8 cellular contexts compared by ENCODE assay signal in genomic region chr10:77036993-77037734, GRCh38.
DNase-seq lines count a peak whose midpoint lies in the region; ATAC-seq and TF ChIP-seq lines count a peak whose summit lies in the region.

No MANE protein-coding gene starts in this region.

- H3K36me3 ChIP-seq in left lung, result no peaks in the 10 kb centered on the region

- ATAC-seq in HG02798 (IDR thresholded peaks at IDR 0.05; ENCODE audit: poor library complexity, unreplicated experiment), result peak; percentile 57
- peak; percentile 74 for ATAC-seq in left lung

- no peaks in the 10 kb centered on the region for H3K27me3 ChIP-seq in left lung

- H3K27me3 Mint-ChIP-seq in Calu3 (ENCODE audit: unreplicated experiment), result peaks cover 47% of the 10 kb centered on the region
- H3K27me3 Mint-ChIP-seq in activated CD4-positive, alpha-beta memory T cell treated with anti-CD3 and anti-CD28 coated beads for 36 hours, result no peaks in the 10 kb centered on the region

- no peaks in the 10 kb centered on the region for H3K9me3 ChIP-seq in left lung

- no peak overlapping the region for H3K27ac ChIP-seq in left lung

- no peak overlapping the region for H3K27ac Mint-ChIP-seq in Calu3 (ENCODE audit: unreplicated experiment)
- H3K27ac Mint-ChIP-seq in activated CD4-positive, alpha-beta memory T cell treated with anti-CD3 and anti-CD28 coated beads for 36 hours, result no peak overlapping the region

- POLR2A ChIA-PET in activated CD4-positive, alpha-beta memory T cell treated with anti-CD3 and anti-CD28 coated beads for 36 hours (lab: Charles Lee), result no interaction called here

- DNase-seq in Calu3 (no peak), SKM-1 (lab: John Stamatoyannopoulos, UW; ENCODE audit: unreplicated experiment) (peak; percentile 34), left lung (no peak), KBM-7 (no peak), germinal center (ENCODE audit: low spot score) (no peak), HCEC 1CT (no peak)
- DNase-seq in activated CD4-positive, alpha-beta memory T cell treated with anti-CD3 and anti-CD28 coated beads for 36 hours, result no peak

- CTCF ChIA-PET in Calu3 (lab: Charles Lee), result no interaction called here
- CTCF ChIA-PET in activated CD4-positive, alpha-beta memory T cell treated with anti-CD3 and anti-CD28 coated beads for 36 hours (lab: Charles Lee), result no interaction called here

- in situ Hi-C loops in KBM-7 (cut with MboI; ENCODE audit: low pct_unique_long_range_greater_than_20kb, low sequenced_read_pairs), result no loop called here

- intact Hi-C loops in Calu3 (cut with micrococcal nuclease; ENCODE audit: unreplicated experiment), result no loop called here
- intact Hi-C loops in left lung (cut with DNase I), result no loop called here
- intact Hi-C loops in activated CD4-positive, alpha-beta memory T cell treated with anti-CD3 and anti-CD28 coated beads for 36 hours (cut with micrococcal nuclease), result no loop called here

- BruUV-seq in Calu3 (replicated peaks; lab: Mats Ljungman, UMichigan), result no TSS peak

- H3K4me3 Mint-ChIP-seq in Calu3 (ENCODE audit: low read depth, unreplicated experiment), result no peak overlapping the region
- no peak overlapping the region for H3K4me3 Mint-ChIP-seq in activated CD4-positive, alpha-beta memory T cell treated with anti-CD3 and anti-CD28 coated beads for 36 hours

- no peaks in the 10 kb centered on the region for H3K4me1 Mint-ChIP-seq in Calu3 (ENCODE audit: low read depth, unreplicated experiment)
- H3K4me1 Mint-ChIP-seq in activated CD4-positive, alpha-beta memory T cell treated with anti-CD3 and anti-CD28 coated beads for 36 hours (ENCODE audit: low read depth), result peaks cover 3% of the 10 kb centered on the region

- H3K36me3 Mint-ChIP-seq in Calu3 (ENCODE audit: insufficient read depth, unreplicated experiment), result no peaks in the 10 kb centered on the region
- no peaks in the 10 kb centered on the region for H3K36me3 Mint-ChIP-seq in activated CD4-positive, alpha-beta memory T cell treated with anti-CD3 and anti-CD28 coated beads for 36 hours

- H3K9me3 Mint-ChIP-seq in Calu3 (ENCODE audit: low read depth, unreplicated experiment), result no peaks in the 10 kb centered on the region
- no peaks in the 10 kb centered on the region for H3K9me3 Mint-ChIP-seq in activated CD4-positive, alpha-beta memory T cell treated with anti-CD3 and anti-CD28 coated beads for 36 hours

- TF ChIP-seq CTCF in Calu3 (IDR thresholded peaks at IDR 0.05; ENCODE audit: unreplicated experiment), result peak; percentile 13
- peak; percentile 40 for TF ChIP-seq CTCF in left lung (IDR thresholded peaks at IDR 0.05)

- H3K4me1 ChIP-seq in left lung, result peaks cover 0 to 11% of the 10 kb centered on the region in 2 donors

- H3K4me3 ChIP-seq in left lung, result no peak overlapping the region
